Comparison of ENCODE assay signal across 17 cellular contexts in the genomic region with DNA sequence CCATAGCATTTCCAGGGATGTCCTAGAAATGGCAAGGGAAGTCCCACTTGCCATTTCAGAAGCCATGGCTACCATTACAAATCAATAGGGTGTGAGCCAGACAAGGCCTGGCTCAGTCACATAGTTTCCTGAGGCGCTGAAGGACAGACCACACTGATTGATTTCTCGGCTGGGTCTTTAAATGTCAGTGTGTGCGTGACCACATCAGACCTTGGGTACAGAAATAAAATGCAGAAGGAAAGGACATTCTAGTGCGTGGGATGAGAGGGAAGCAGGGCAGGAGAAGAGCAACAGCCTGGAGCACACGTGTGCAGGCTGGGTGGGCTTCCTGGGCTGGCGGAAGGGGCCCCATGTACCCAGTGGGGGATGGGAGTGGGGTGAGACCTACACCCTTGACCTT.
"Had no signal": no experiment of that assay in that cellular context is flagged by ENCODE, and none has a peak within 500 bp of the region (broad histone marks: within the 10 kb centered on the region; RNA-seq: fewer than 3 reads in every experiment).

No MANE protein-coding gene starts in this region.

- H3K4me3 Mint-ChIP-seq: naive thymus-derived CD8-positive, alpha-beta T cell; stimulated activated naive B cell treated with anti-CD40 and anti-IgM and Interleukin-4, amounts not matched to agents 10 μg/mL and 1 μg/mL and 100 μg/mL, for 72 hours; stimulated activated naive CD8-positive, alpha-beta T cell treated with anti-CD3 and anti-CD28 coated beads, Interleukin-15, amount 100 ng/mL, for 72 hours had no signal

- H3K36me3 Mint-ChIP-seq: naive thymus-derived CD8-positive, alpha-beta T cell; stimulated activated naive B cell treated with anti-CD40 and anti-IgM and Interleukin-4, amounts not matched to agents 10 μg/mL and 1 μg/mL and 100 μg/mL, for 72 hours had no signal

- H3K4me1 Mint-ChIP-seq: naive thymus-derived CD8-positive, alpha-beta T cell; stimulated activated naive CD8-positive, alpha-beta T cell treated with anti-CD3 and anti-CD28 coated beads, Interleukin-15, amount 100 ng/mL, for 72 hours had no signal

- H3K27ac Mint-ChIP-seq: stimulated activated naive B cell treated with anti-CD40 and anti-IgM and Interleukin-4, amounts not matched to agents 10 μg/mL and 1 μg/mL and 100 μg/mL, for 72 hours had no signal

- H3K9me3 Mint-ChIP-seq: naive thymus-derived CD8-positive, alpha-beta T cell; stimulated activated naive B cell treated with anti-CD40 and anti-IgM and Interleukin-4, amounts not matched to agents 10 μg/mL and 1 μg/mL and 100 μg/mL, for 72 hours; stimulated activated naive CD8-positive, alpha-beta T cell treated with anti-CD3 and anti-CD28 coated beads, Interleukin-15, amount 100 ng/mL, for 72 hours had no signal

- DNase-seq: cortex of kidney; dorsolateral prefrontal cortex; effector CD8-positive, alpha-beta T cell; kidney; left colon; mammary epithelial cell; mucosa of descending colon; naive thymus-derived CD8-positive, alpha-beta T cell; psoas muscle; spleen; stimulated activated CD4-positive, alpha-beta T cell treated with anti-CD3 and anti-CD28 coated beads, Interleukin-15, amount 100 ng/mL, for 24 hours; stimulated activated CD4-positive, alpha-beta T cell treated with anti-CD3 and anti-CD28 coated beads, Interleukin-1b, Interleukin-23, amount 100 ng/mL, for 48 hours; stimulated activated CD4-positive, alpha-beta T cell treated with anti-CD3 and anti-CD28 coated beads, Interleukin-4, amount 100 ng/mL, for 24 hours; stimulated activated naive B cell treated with anti-CD40 and anti-IgM and Interleukin-4, amounts not matched to agents 10 μg/mL and 1 μg/mL and 100 μg/mL, for 72 hours; stimulated activated naive CD8-positive, alpha-beta T cell treated with anti-CD3 and anti-CD28 coated beads, Interleukin-15, amount 100 ng/mL, for 72 hours; testis had no signal

- ATAC-seq: left colon; mucosa of descending colon; naive thymus-derived CD8-positive, alpha-beta T cell; psoas muscle; sciatic nerve; stimulated activated naive CD8-positive, alpha-beta T cell treated with anti-CD3 and anti-CD28 coated beads, Interleukin-15, amount 100 ng/mL, for 72 hours had no signal
